Comparison of ENCODE assay signal across 1 cellular context in the genomic region with DNA sequence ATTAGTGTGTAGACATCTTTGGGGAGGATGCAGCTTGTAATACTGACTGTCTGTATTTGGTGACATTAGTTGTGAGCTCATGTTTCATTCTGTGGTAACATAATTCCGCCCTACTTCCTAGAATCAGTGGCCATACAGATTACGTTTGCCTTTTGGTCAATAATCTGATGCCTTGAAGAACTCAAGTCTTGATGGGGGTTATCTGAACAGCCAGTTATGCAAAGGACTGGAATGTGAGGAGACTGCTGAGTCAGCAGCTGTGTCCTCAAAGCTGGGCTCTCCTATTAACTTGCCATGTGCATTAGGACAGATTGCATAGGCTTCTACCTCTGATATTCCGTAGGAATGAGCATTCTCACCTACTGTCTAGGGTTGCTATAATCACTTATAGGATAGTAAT.
TF ChIP-seq lines count a peak whose summit lies in the region.

No MANE protein-coding gene starts in this region.

TF ChIP-seq in IMR-90, 13 proteins besides CTCF, POLR2A, EP300 and RAD21:
- TF ChIP-seq MAZ (IDR thresholded peaks at IDR 0.05; ENCODE audit: borderline replicate concordance, low read depth, low read length) = no peak
- no peak for TF ChIP-seq BHLHE40 (IDR thresholded peaks at IDR 0.05; ENCODE audit: low read depth, low read length)
- TF ChIP-seq MAFK (IDR thresholded peaks at IDR 0.05; ENCODE audit: low read depth, low read length) = peak; percentile 96
